In genomic region chr2:142857247-142858154, GRCh38 we compare ENCODE assay signal across 1 cellular context.
A peak's percentile ranks its signal among the peaks of the same experiment; 100 is the strongest.
TF ChIP-seq lines count a peak whose summit lies in the region.

No MANE protein-coding gene starts in this region.

TF ChIP-seq in HepG2, 621 proteins besides CTCF, POLR2A, EP300 and RAD21 (continued from another document):
- TF ChIP-seq CEBPB (IDR thresholded peaks at IDR 0.05; ENCODE audit: borderline replicate concordance, low read depth, low read length) (peak; percentile 61; the same call in 1 of the 2 replicates), CEBPG (CRISPR knock-in tag; IDR thresholded peaks at IDR 0.05) (0 out of 2 replicates have a peak, but pooled peaks have one; percentile 9), ZNF281 (CRISPR knock-in tag; IDR thresholded peaks at IDR 0.05; ENCODE audit: borderline replicate concordance) (no peak), ARID5B (CRISPR knock-in tag; IDR thresholded peaks at IDR 0.05) (peak; percentile 20; the same call in 1 of the 2 replicates), FOXA3 (CRISPR knock-in tag; IDR thresholded peaks at IDR 0.05) (peak; percentile 10; the same call in 1 of the 2 replicates), TBL1XR1 (IDR thresholded peaks at IDR 0.05; ENCODE audit: borderline replicate concordance, low read length, partially characterized antibody) (peak; percentile 22), ZSCAN22 (CRISPR knock-in tag; IDR thresholded peaks at IDR 0.05) (no peak)
